1 cellular context compared by ENCODE assay signal in genomic region chr18:57910817-57911216, GRCh38.
A peak's percentile ranks its signal among the peaks of the same experiment; 100 is the strongest.
TF ChIP-seq lines count a peak whose summit lies in the region.

No MANE protein-coding gene starts in this region.

TF ChIP-seq in H1, 55 proteins besides CTCF, POLR2A, EP300 and RAD21 (continued from another document):
- no peak for TF ChIP-seq USF2 (IDR thresholded peaks at IDR 0.05; ENCODE audit: low read length)
- no peak for TF ChIP-seq TEAD4 (IDR thresholded peaks at IDR 0.05; ENCODE audit: low read depth, low read length)
- TF ChIP-seq SIRT6 (IDR thresholded peaks at IDR 0.05; ENCODE audit: low read length) = no peak
- no peak for TF ChIP-seq NANOG (IDR thresholded peaks at IDR 0.05; ENCODE audit: insufficient read depth, low read depth, low read length, poor library complexity, severe bottlenecking)
- TF ChIP-seq TCF12 (IDR thresholded peaks at IDR 0.05; ENCODE audit: low read depth, low read length) = no peak
- peak; percentile 71 for TF ChIP-seq E2F6 (IDR thresholded peaks at IDR 0.05)
- no peak for TF ChIP-seq POU5F1 (IDR thresholded peaks at IDR 0.05; ENCODE audit: low read depth, low read length)
- TF ChIP-seq JUND (IDR thresholded peaks at IDR 0.05; ENCODE audit: low read length) = no peak
- TF ChIP-seq MAFK (IDR thresholded peaks at IDR 0.05; ENCODE audit: low read depth, low read length) = no peak
- peak; percentile 81 for TF ChIP-seq YY1 (IDR thresholded peaks at IDR 0.05; ENCODE audit: low read depth, low read length)
